In genomic region chr1:16162163-16162822, GRCh38 we compare ENCODE assay signal across 1 cellular context.
TF ChIP-seq lines count a peak whose summit lies in the region.

No MANE protein-coding gene starts in this region.

TF ChIP-seq in GM12878, 131 proteins besides CTCF, POLR2A, EP300 and RAD21 (continued from another document):
- no peak for TF ChIP-seq PKNOX1 (IDR thresholded peaks at IDR 0.05)
- peak; percentile 73 for TF ChIP-seq RUNX3 (IDR thresholded peaks at IDR 0.05; ENCODE audit: low read length)
- peak; percentile 49; the same call in 1 of the 2 replicates for TF ChIP-seq EED (IDR thresholded peaks at IDR 0.05; ENCODE audit: low read depth)
